Comparison of ENCODE assay signal across 19 cellular contexts in genomic region chr11:7559404-7560283, GRCh38. TPM values are rescaled to one million over a fixed set of nuclear protein-coding genes. Genes with fewer than 3 reads are reported as not detected.
DNase-seq lines count a peak whose midpoint lies in the region; ATAC-seq and TF ChIP-seq lines count a peak whose summit lies in the region.
"Had no signal": no experiment of that assay in that cellular context is flagged by ENCODE, and none has a peak within 500 bp of the region (broad histone marks: within the 10 kb centered on the region; RNA-seq: fewer than 3 reads in every experiment).

No MANE protein-coding gene starts in this region.

- no peak overlapping the region for H3K27ac ChIP-seq in HEK293 (ENCODE audit: extremely low read depth, low read depth, low read length)
- H3K27ac ChIP-seq: colonic mucosa, gastrocnemius medialis, parathyroid adenoma, skin epidermis, upper lobe of left lung had no signal

- CTCF ChIA-PET in HEK293 (lab: Yijun Ruan, JAX): interaction anchor here (0.7 to 3.4 kb wide), 7 partner anchors 10 to 1648 kb away, joined by 3 to 23 read pairs (median 3); no protein-coding TSS in a partner anchor

- intact Hi-C loops in Right ventricle myocardium inferior (cut with DNase I): loop anchor here (5.0 kb wide), 1 partner anchor 47 kb away; the partner anchor contains the start of gene PPFIBP2

- TF ChIP-seq CTCF in AG10803 (conservative IDR thresholded peaks at IDR 0.05; ENCODE audit: low read length) (no peak), HEK293 (tag by site-specific recombination; IDR thresholded peaks at IDR 0.05) (no peak)

- DNase-seq in AG10803 (ENCODE audit: low read depth) (peak; percentile 33), Right ventricle myocardium inferior (ENCODE audit: missing footprints) (no peak), NCI-H2227 (lab: John Stamatoyannopoulos, UW; ENCODE audit: unreplicated experiment) (no peak)
- DNase-seq in activated CD8-positive, alpha-beta memory T cell treated with anti-CD3 and anti-CD28 coated beads, Interleukin-2, amount 50 U/mL, for 4 hours: no peak
- DNase-seq: activated CD8-positive, alpha-beta memory T cell treated with anti-CD3 and anti-CD28 coated beads, Interleukin-2, amount 50 U/mL, for 48 hours; activated naive CD4-positive, alpha-beta T cell treated with anti-CD3 and anti-CD28 coated beads, Interleukin-2, amount 10 ng/mL, durations not matched to agents 7 days and 5 days; colonic mucosa; gastrocnemius medialis; HCEC 1CT; IMR-90; NCI-H2171; upper lobe of left lung had no signal

- no peaks in the 10 kb centered on the region for H3K4me1 ChIP-seq in HEK293 (ENCODE audit: control insufficient read depth, insufficient read depth, low read length)
- H3K4me1 ChIP-seq: colonic mucosa, upper lobe of left lung had no signal

- H3K36me3 ChIP-seq in HEK293 (ENCODE audit: control insufficient read depth in 2 of 2, insufficient read depth in 1 of 2, low read length in 2 of 2): no peaks in the 10 kb centered on the region
- H3K36me3 ChIP-seq: colonic mucosa, gastrocnemius medialis, upper lobe of left lung had no signal

- H3K4me3 ChIP-seq in AG10803 (ENCODE audit: low read length) (no peak overlapping the region), HEK293 (ENCODE audit: low read depth, low read length) (no peak overlapping the region)
- H3K4me3 ChIP-seq: colonic mucosa, gastrocnemius medialis, skin epidermis, upper lobe of left lung had no signal

- ATAC-seq in GM19324 (IDR thresholded peaks at IDR 0.05; ENCODE audit: low FRiP score, unreplicated experiment): peak; percentile 64
- peak; percentile 57 for ATAC-seq in HG03378 (IDR thresholded peaks at IDR 0.05; ENCODE audit: unreplicated experiment)
- ATAC-seq in Right ventricle myocardium inferior: no peak
- ATAC-seq in HG02973 (IDR thresholded peaks at IDR 0.05; ENCODE audit: unreplicated experiment): no peak
- ATAC-seq: gastrocnemius medialis; stimulated activated effector memory CD8-positive, alpha-beta T cell treated with anti-CD3 and anti-CD28 coated beads, Interleukin-12 subunit alpha, Interleukin-12 subunit beta, amount 100 ng/mL, for 72 hours had no signal

- no peaks in the 10 kb centered on the region for H3K9me3 ChIP-seq in HEK293 (ENCODE audit: control insufficient read depth, insufficient read depth, low read depth, low read length)
- H3K9me3 ChIP-seq: colonic mucosa, gastrocnemius medialis, upper lobe of left lung had no signal

- POLR2A ChIA-PET in HEK293 (lab: Yijun Ruan, JAX): no interaction called here

TF ChIP-seq in HEK293, 187 proteins besides CTCF, POLR2A, EP300 and RAD21:
- TF ChIP-seq GLIS1 (tag by site-specific recombination; IDR thresholded peaks at IDR 0.05) (peak; percentile 80), ZNF623 (tag by site-specific recombination; IDR thresholded peaks at IDR 0.05) (no peak)

RNA-seq across cellular contexts. Expression of gene PPFIBP2, which starts 45.8 kb away (rescaled TPM):
- total RNA-seq in Right ventricle myocardium inferior: 21.4 TPM

Comparison
In these comparisons a context has a peak if more than half of its experiments do, and no peak if none do; other contexts are left out.
1. ATAC-seq: peak in GM19324 (single experiment) and HG03378 (single experiment); none in Right ventricle myocardium inferior (single experiment) and HG02973 (single experiment).